8 cellular contexts compared by ENCODE assay signal in the genomic region with DNA sequence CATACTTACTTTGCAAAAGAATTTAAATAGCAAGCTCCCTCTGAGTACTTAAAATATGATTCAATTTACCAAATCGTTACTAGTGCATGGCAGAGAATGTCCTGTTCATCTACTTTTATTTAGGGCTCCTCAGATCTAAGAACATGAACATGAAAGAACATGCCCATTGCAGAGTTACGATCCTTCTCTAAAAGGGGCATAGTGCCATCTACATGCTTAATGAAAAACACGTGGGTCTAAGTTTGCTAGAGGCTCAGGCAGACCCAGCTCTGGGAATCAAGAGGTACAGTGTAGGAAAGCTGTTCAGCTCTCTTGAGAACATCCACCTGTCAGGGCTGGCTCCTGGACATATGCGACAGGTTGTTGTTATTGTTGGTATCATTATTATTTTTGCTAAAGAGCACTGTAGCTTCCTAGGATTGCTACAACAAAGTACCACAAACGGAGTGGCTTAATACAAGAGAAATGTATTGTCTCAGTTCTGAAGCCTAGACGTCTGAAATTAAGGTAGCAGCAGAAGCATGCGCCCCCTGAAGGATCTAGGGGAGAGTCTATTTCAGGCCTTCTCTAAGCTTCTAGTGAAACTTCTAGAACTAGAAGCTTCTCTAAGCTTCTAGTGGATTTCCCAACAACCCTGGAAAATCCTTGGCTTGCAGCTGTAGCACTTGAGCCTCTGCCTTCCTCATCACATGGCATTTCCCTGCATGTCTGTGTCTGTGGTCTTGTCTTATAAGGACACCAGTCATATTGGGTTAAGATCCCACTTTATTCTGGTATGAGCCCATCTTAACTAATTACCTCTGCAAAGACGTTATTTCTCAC.
A peak's percentile ranks its signal among the peaks of the same experiment; 100 is the strongest.
DNase-seq lines count a peak whose midpoint lies in the region; ATAC-seq and TF ChIP-seq lines count a peak whose summit lies in the region.

No MANE protein-coding gene starts in this region.

- H3K27ac ChIP-seq in mesendoderm (ENCODE audit: low read depth, low read length): no peak overlapping the region
- H3K27ac ChIP-seq in stomach: no peak overlapping the region

- H3K23ac ChIP-seq in mesendoderm (ENCODE audit: low read length): no peak overlapping the region

- WGBS in mesendoderm (ENCODE audit: extremely low coverage, insufficient coverage, low lambda C conversion rate): no CpG with 5 or more reads among the region's 8 CpGs
- 62 to 67% (median 64%) methylated on average over 8 of the region's 8 CpGs for WGBS in stomach, 5 donors

- H2BK5ac ChIP-seq in mesendoderm (ENCODE audit: low read length): no peak overlapping the region

- ATAC-seq in HG02571 (IDR thresholded peaks at IDR 0.05; ENCODE audit: unreplicated experiment) (no peak), HG03342 (IDR thresholded peaks at IDR 0.05; ENCODE audit: unreplicated experiment) (no peak)

- H3K4me3 ChIP-seq in GM12865 (ENCODE audit: low read depth, low read length): no peak overlapping the region
- H3K4me3 ChIP-seq in mesendoderm (ENCODE audit: low read length): no peak overlapping the region
- H3K4me3 ChIP-seq in stomach: no peak overlapping the region

- H2BK120ac ChIP-seq in mesendoderm (ENCODE audit: low read depth, low read length): no peak overlapping the region

- no peak overlapping the region for H4K5ac ChIP-seq in mesendoderm (ENCODE audit: low read length)

- TF ChIP-seq CTCF in GM12865 (IDR thresholded peaks at IDR 0.05; ENCODE audit: insufficient read depth, low read depth, low read length, missing control alignments) (no peak), stomach (IDR thresholded peaks at IDR 0.05) (no peak)

- no peak overlapping the region for H3K4me2 ChIP-seq in mesendoderm (ENCODE audit: low read length)

- peak; percentile 25 for DNase-seq in GM12865 (ENCODE audit: low read depth)
- peak; percentile 24 for DNase-seq in M059J (ENCODE audit: low read depth)
- peak; percentile 46 for DNase-seq in amniotic epithelial cell (ENCODE audit: low read depth)
- peak; percentile 29 for DNase-seq in mesendoderm
- no peak for DNase-seq in NCI-H2029 (lab: John Stamatoyannopoulos, UW)
- no peak for DNase-seq in stomach

- H3K18ac ChIP-seq in mesendoderm (ENCODE audit: low read length): no peak overlapping the region

- no peak overlapping the region for H3K4ac ChIP-seq in mesendoderm (ENCODE audit: low read depth, low read length)

- H3K9me3 ChIP-seq in stomach: no peaks in the 10 kb centered on the region

- no peak for TF ChIP-seq EP300 in stomach (IDR thresholded peaks at IDR 0.05)

- no peak overlapping the region for H4K8ac ChIP-seq in mesendoderm (ENCODE audit: low read depth, low read length)

- no peaks in the 10 kb centered on the region for H3K79me1 ChIP-seq in mesendoderm (ENCODE audit: low read length)

- intact Hi-C loops in stomach (cut with DNase I; ENCODE audit: low total_unique reads): no loop called here

- H3K27me3 ChIP-seq in mesendoderm (ENCODE audit: insufficient read depth, low read length, poor library complexity): no peaks in the 10 kb centered on the region
- H3K27me3 ChIP-seq in stomach: no peaks in the 10 kb centered on the region

- H3K36me3 ChIP-seq in mesendoderm (ENCODE audit: control insufficient read depth, insufficient read depth, low read length) (no peaks in the 10 kb centered on the region), stomach (no peaks in the 10 kb centered on the region)

- H2BK15ac ChIP-seq in mesendoderm (replicated peaks; ENCODE audit: low read depth): peak overlapping the region; percentile 11

- H2AK5ac ChIP-seq in mesendoderm (ENCODE audit: low read length): no peak overlapping the region

- TF ChIP-seq POLR2A in stomach (IDR thresholded peaks at IDR 0.05): no peak

- H3K79me2 ChIP-seq in mesendoderm (ENCODE audit: control insufficient read depth, insufficient read depth, low read length): no peaks in the 10 kb centered on the region

- H3K9ac ChIP-seq in mesendoderm (ENCODE audit: low read length): no peak overlapping the region

- peaks cover 4% of the 10 kb centered on the region for H3K4me1 ChIP-seq in mesendoderm (ENCODE audit: control insufficient read depth, low read depth, low read length)
- peaks cover 7 to 27% (median 11%) of the 10 kb centered on the region in 4 donors for H3K4me1 ChIP-seq in stomach

- H3K56ac ChIP-seq in mesendoderm (ENCODE audit: low read length): no peak overlapping the region

Comparison
In these comparisons a context has a peak if more than half of its experiments do, and no peak if none do; other contexts are left out.
1. DNase-seq: peak in GM12865 (single experiment), M059J (single experiment), amniotic epithelial cell (single experiment) and mesendoderm (single experiment); none in NCI-H2029 (single experiment) and stomach (single experiment).